In genomic region chr3:14451844-14452533, GRCh38 we compare ENCODE assay signal across 8 cellular contexts. TPM values are rescaled to one million over a fixed set of nuclear protein-coding genes. Genes with fewer than 3 reads are reported as not detected.
DNase-seq lines count a peak whose midpoint lies in the region; ATAC-seq, FAIRE-seq and TF ChIP-seq lines count a peak whose summit lies in the region.

No MANE protein-coding gene starts in this region.

- H4K20me1 ChIP-seq in fibroblast of lung (ENCODE audit: control insufficient read depth, extremely low read depth, insufficient read depth, low read length) = no peaks in the 10 kb centered on the region

- no peaks in the 10 kb centered on the region for H3K79me2 ChIP-seq in fibroblast of lung (ENCODE audit: control insufficient read depth, insufficient read depth, low read length)

- H3K27me3 Mint-ChIP-seq in osteocyte (ENCODE audit: unreplicated experiment) = no peaks in the 10 kb centered on the region

- H3K4me1 ChIP-seq in fibroblast of lung (ENCODE audit: control insufficient read depth, extremely low read depth, insufficient read depth, low read length) = peaks cover 26% of the 10 kb centered on the region

- peak overlapping the region; percentile 63 for H3K9ac ChIP-seq in fibroblast of lung (ENCODE audit: insufficient read depth, low read length)

- peaks cover 27% of the 10 kb centered on the region for H3K4me1 Mint-ChIP-seq in osteocyte (ENCODE audit: unreplicated experiment)

- DNase-seq in Ammon's horn (ENCODE audit: low spot score) (peak; percentile 47), RCC 7860 (ENCODE audit: low spot score) (peak; percentile 90), fibroblast of lung (ENCODE audit: low read depth in 2 of 2) (peak; percentile 89 to 94), osteocyte (ENCODE audit: extremely low spot score, unreplicated experiment) (no peak), SK-N-DZ (ENCODE audit: low spot score) (no peak), GOT3 (lab: John Stamatoyannopoulos, UW) (no peak)
- DNase-seq in effector CD8-positive, alpha-beta T cell (lab: John Stamatoyannopoulos, UW) = no peak

- no peak for ATAC-seq in GM18498 (IDR thresholded peaks at IDR 0.05; ENCODE audit: unreplicated experiment)

- peak; percentile 87 for FAIRE-seq in RCC 7860 (lab: Jason Lieb, UNC)

- peak overlapping the region; percentile 92 for H3K27ac ChIP-seq in fibroblast of lung (ENCODE audit: insufficient read depth, low read length)

- peaks cover 9% of the 10 kb centered on the region for H3K36me3 ChIP-seq in fibroblast of lung (ENCODE audit: control insufficient read depth, insufficient read depth, low read length)

- no peak for TF ChIP-seq CTCF in fibroblast of lung (conservative IDR thresholded peaks at IDR 0.05 in 1 of 2, IDR thresholded peaks at IDR 0.05 in 1 of 2; ENCODE audit: low read depth in 1 of 2, low read length in 2 of 2)
- no peak for TF ChIP-seq CTCF in osteocyte (IDR thresholded peaks at IDR 0.05)

- H3K4me3 ChIP-seq in fibroblast of lung (replicated peaks in 1 of 4; ENCODE audit: control extremely low read depth in 1 of 4, insufficient read depth in 1 of 4, low read depth in 3 of 4, low read length in 4 of 4) = no peak overlapping the region

- no peaks in the 10 kb centered on the region for H3K9me3 Mint-ChIP-seq in osteocyte (ENCODE audit: unreplicated experiment)

- H3K27me3 ChIP-seq in fibroblast of lung (ENCODE audit: control insufficient read depth, insufficient read depth, low read length) = no peaks in the 10 kb centered on the region

- H3K27ac Mint-ChIP-seq in osteocyte (ENCODE audit: unreplicated experiment) = peak overlapping the region; percentile 89

- H3K4me2 ChIP-seq in fibroblast of lung (ENCODE audit: extremely low read depth, insufficient read depth, low read length) = peak overlapping the region; percentile 86

- no peaks in the 10 kb centered on the region for H3K9me3 ChIP-seq in fibroblast of lung (ENCODE audit: control insufficient read depth, insufficient read depth, low read depth, low read length)

- peaks cover 41% of the 10 kb centered on the region for H3K36me3 Mint-ChIP-seq in osteocyte (ENCODE audit: unreplicated experiment)

- H2AFZ ChIP-seq in fibroblast of lung (ENCODE audit: low read length) = no peak overlapping the region

- no peak overlapping the region for H3K4me3 Mint-ChIP-seq in osteocyte (ENCODE audit: unreplicated experiment)

RNA-seq across cellular contexts. Expression of gene SLC6A6, which starts 49.6 kb away (rescaled TPM):
- total RNA-seq in fibroblast of lung = 8.5 and 8.9 TPM in 2 replicates
- polyA plus RNA-seq in fibroblast of lung = 10.9 and 24.0 TPM in 2 replicates
- polyA plus RNA-seq in fibroblast of lung (2012) = 6.6 and 17.4 TPM in 2 replicates
- polyA minus RNA-seq in fibroblast of lung (ENCODE audit: low replicate concordance) = 40.8 and 82.2 TPM in 2 replicates
- 37.2 and 41.9 TPM in 2 replicates for total RNA-seq in osteocyte
- 23.6 and 27.2 TPM in 2 replicates for polyA plus RNA-seq in SK-N-DZ (2014; cell fraction: cytosol; rRNA removed)
- polyA plus RNA-seq in SK-N-DZ (2014; cell fraction: nucleus; rRNA removed) = 49.9 and 68.9 TPM in 2 replicates

Comparison
In these comparisons a context has a peak if more than half of its experiments do, and no peak if none do; other contexts are left out.
1. DNase-seq: peak in Ammon's horn (single experiment), RCC 7860 (single experiment) and fibroblast of lung (2 of 2); none in osteocyte (single experiment), effector CD8-positive, alpha-beta T cell (single experiment), SK-N-DZ (single experiment) and GOT3 (single experiment).